Comparison of ENCODE assay signal across 15 cellular contexts in genomic region chr17:63989622-63990345, GRCh38. TPM values are rescaled to one million over a fixed set of nuclear protein-coding genes. Genes with fewer than 3 reads are reported as not detected.
A peak's percentile ranks its signal among the peaks of the same experiment; 100 is the strongest.
DNase-seq lines count a peak whose midpoint lies in the region; ATAC-seq and FAIRE-seq lines count a peak whose summit lies in the region.
"Had no signal": no experiment of that assay in that cellular context is flagged by ENCODE, and none has a peak within 500 bp of the region (broad histone marks: within the 10 kb centered on the region; RNA-seq: fewer than 3 reads in every experiment).

No MANE protein-coding gene starts in this region.

- H3K27me3 ChIP-seq in naive thymus-derived CD4-positive, alpha-beta T cell (ENCODE audit: control insufficient read depth in 2 of 2, insufficient read depth in 2 of 2, low read length in 2 of 2), result no peaks in the 10 kb centered on the region
- H3K27me3 ChIP-seq: ascending aorta had no signal

- H3K4me3 Mint-ChIP-seq in activated T-helper 1 cell treated with anti-CD3 and anti-CD28 coated beads, Interleukin-12 subunit alpha, Interleukin-12 subunit beta, Interleukin-2, Interleukin-4 antibody, amounts not matched to agents 30 ng/mL and 10 ng/mL and 1 ng/mL, durations not matched to agents 14 hours and 24 hours and 36 hours, result no peak overlapping the region
- peak overlapping the region in 7 of 10 donors; percentile 35 to 85 (median 56) for H3K4me3 Mint-ChIP-seq in naive thymus-derived CD4-positive, alpha-beta T cell

- ATAC-seq in Right ventricle myocardium superior (ENCODE audit: poor library complexity), result no peak
- no peak for ATAC-seq in Right ventricle myocardium inferior
- ATAC-seq in naive thymus-derived CD4-positive, alpha-beta T cell, result no peak
- ATAC-seq in GM18498 (IDR thresholded peaks at IDR 0.05; ENCODE audit: unreplicated experiment), result no peak

- H3K36me3 Mint-ChIP-seq in activated T-helper 1 cell treated with anti-CD3 and anti-CD28 coated beads, Interleukin-12 subunit alpha, Interleukin-12 subunit beta, Interleukin-2, Interleukin-4 antibody, amounts not matched to agents 30 ng/mL and 10 ng/mL and 1 ng/mL, durations not matched to agents 14 hours and 24 hours and 36 hours (ENCODE audit: low read depth), result no peaks in the 10 kb centered on the region
- peaks cover 0 to 2% (median 0%) of the 10 kb centered on the region in 5 donors for H3K36me3 Mint-ChIP-seq in naive thymus-derived CD4-positive, alpha-beta T cell

- H3K4me1 ChIP-seq in naive thymus-derived CD4-positive, alpha-beta T cell (ENCODE audit: control insufficient read depth in 2 of 2, insufficient read depth in 2 of 2, low read length in 2 of 2), result peaks cover 18 to 34% of the 10 kb centered on the region in 2 donors

- H3K36me3 ChIP-seq in naive thymus-derived CD4-positive, alpha-beta T cell (ENCODE audit: control insufficient read depth in 2 of 3, insufficient read depth in 3 of 3, low read length in 3 of 3), result no peaks in the 10 kb centered on the region
- H3K36me3 ChIP-seq: ascending aorta, tibial artery had no signal

- DNase-seq in Right ventricle myocardium superior (peak; percentile 37), Right ventricle myocardium inferior (ENCODE audit: missing footprints) (no peak), urothelium cell line (ENCODE audit: low spot score) (no peak), NCI-H1436 (lab: John Stamatoyannopoulos, UW) (no peak), NCI-H2196 treated with DMSO at 0.1 percent for 48 hours (lab: John Stamatoyannopoulos, UW; ENCODE audit: unreplicated experiment) (no peak)
- no peak for DNase-seq in activated T-helper 1 cell treated with anti-CD3 and anti-CD28 coated beads, Interleukin-12 subunit alpha, Interleukin-12 subunit beta, Interleukin-2, Interleukin-4 antibody, amounts not matched to agents 30 ng/mL and 10 ng/mL and 1 ng/mL, durations not matched to agents 14 hours and 24 hours and 36 hours (ENCODE audit: low spot score)
- DNase-seq in naive thymus-derived CD4-positive, alpha-beta T cell, result no peak
- DNase-seq: left cardiac atrium, NCI-H2081, tibial artery had no signal

- no peaks in the 10 kb centered on the region for H3K9me3 Mint-ChIP-seq in activated T-helper 1 cell treated with anti-CD3 and anti-CD28 coated beads, Interleukin-12 subunit alpha, Interleukin-12 subunit beta, Interleukin-2, Interleukin-4 antibody, amounts not matched to agents 30 ng/mL and 10 ng/mL and 1 ng/mL, durations not matched to agents 14 hours and 24 hours and 36 hours
- peaks cover 0 to 2% (median 0%) of the 10 kb centered on the region in 11 donors for H3K9me3 Mint-ChIP-seq in naive thymus-derived CD4-positive, alpha-beta T cell

- CTCF ChIA-PET in naive thymus-derived CD4-positive, alpha-beta T cell (lab: Charles Lee), result interaction anchor here (0.6 to 2.3 kb wide), 20 partner anchors 10 to 88 kb away, joined by 3 to 37 read pairs (median 5); partner anchors contain the start of genes CD79B, GH1 and ICAM2

- peaks cover 19% of the 10 kb centered on the region for H3K27me3 Mint-ChIP-seq in activated T-helper 1 cell treated with anti-CD3 and anti-CD28 coated beads, Interleukin-12 subunit alpha, Interleukin-12 subunit beta, Interleukin-2, Interleukin-4 antibody, amounts not matched to agents 30 ng/mL and 10 ng/mL and 1 ng/mL, durations not matched to agents 14 hours and 24 hours and 36 hours (ENCODE audit: insufficient read depth)
- H3K27me3 Mint-ChIP-seq in naive thymus-derived CD4-positive, alpha-beta T cell, result peaks cover 0 to 8% (median 0%) of the 10 kb centered on the region in 5 donors

- H3K9me3 ChIP-seq in naive thymus-derived CD4-positive, alpha-beta T cell (ENCODE audit: control insufficient read depth in 2 of 3, low read length in 3 of 3), result no peaks in the 10 kb centered on the region
- H3K9me3 ChIP-seq: ascending aorta, tibial artery had no signal

- H3K4me1 Mint-ChIP-seq in activated T-helper 1 cell treated with anti-CD3 and anti-CD28 coated beads, Interleukin-12 subunit alpha, Interleukin-12 subunit beta, Interleukin-2, Interleukin-4 antibody, amounts not matched to agents 30 ng/mL and 10 ng/mL and 1 ng/mL, durations not matched to agents 14 hours and 24 hours and 36 hours (ENCODE audit: low read depth), result peaks cover 52% of the 10 kb centered on the region
- peaks cover 27 to 58% (median 51%) of the 10 kb centered on the region in 7 donors for H3K4me1 Mint-ChIP-seq in naive thymus-derived CD4-positive, alpha-beta T cell

- POLR2A ChIA-PET in naive thymus-derived CD4-positive, alpha-beta T cell (lab: Charles Lee), result interaction anchor here (0.9 to 3.2 kb wide), 7 partner anchors 31 to 156 kb away, joined by 3 to 30 read pairs (median 4); partner anchors contain the start of gene ICAM2

- no peak overlapping the region for H3K4me3 ChIP-seq in naive thymus-derived CD4-positive, alpha-beta T cell (ENCODE audit: low read length)
- H3K4me3 ChIP-seq: ascending aorta, tibial artery had no signal

- peak overlapping the region; percentile 59 for H3K27ac Mint-ChIP-seq in activated T-helper 1 cell treated with anti-CD3 and anti-CD28 coated beads, Interleukin-12 subunit alpha, Interleukin-12 subunit beta, Interleukin-2, Interleukin-4 antibody, amounts not matched to agents 30 ng/mL and 10 ng/mL and 1 ng/mL, durations not matched to agents 14 hours and 24 hours and 36 hours
- peak overlapping the region in 3 of 9 donors; percentile 1 to 53 (median 34) for H3K27ac Mint-ChIP-seq in naive thymus-derived CD4-positive, alpha-beta T cell

- intact Hi-C loops in Right ventricle myocardium superior (cut with DNase I), result loop anchor here (5.0 kb wide), 2 partner anchors 62 to 72 kb away; partner anchors contain the start of gene GH1
- intact Hi-C loops in Right ventricle myocardium inferior (cut with DNase I), result loop anchor here (1.0 to 5.0 kb wide), 3 partner anchors 42 to 70 kb away; partner anchors contain the start of gene CD79B
- intact Hi-C loops in activated T-helper 1 cell treated with anti-CD3 and anti-CD28 coated beads, Interleukin-12 subunit alpha, Interleukin-12 subunit beta, Interleukin-2, Interleukin-4 antibody, amounts not matched to agents 30 ng/mL and 10 ng/mL and 1 ng/mL, durations not matched to agents 14 hours and 24 hours and 36 hours (cut with micrococcal nuclease), result loop anchor here (1.0 kb wide), 1 partner anchor 70 kb away; no protein-coding TSS in a partner anchor
- intact Hi-C loops in naive thymus-derived CD4-positive, alpha-beta T cell (cut with micrococcal nuclease), result loop anchor here (1.0 to 5.0 kb wide), 5 partner anchors 36 to 79 kb away; partner anchors contain the start of genes CD79B (in 2 of the 2) and CSHL1 (in 1 of the 2)

- peak; percentile 98 for FAIRE-seq in urothelium cell line (lab: Jason Lieb, UNC)
- FAIRE-seq: RCC 7860 had no signal

- no peak overlapping the region for H3K27ac ChIP-seq in naive thymus-derived CD4-positive, alpha-beta T cell (ENCODE audit: low read depth, low read length)
- H3K27ac ChIP-seq: ascending aorta, tibial artery had no signal

RNA-seq across cellular contexts. Expression of gene PRR29, which starts 8.4 kb away (rescaled TPM):
- total RNA-seq in Right ventricle myocardium superior (0.30 TPM), Right ventricle myocardium inferior (0.51 TPM)
- 0.44 and 0.91 TPM in 2 replicates for total RNA-seq in activated T-helper 1 cell treated with anti-CD3 and anti-CD28 coated beads, Interleukin-12 subunit alpha, Interleukin-12 subunit beta, Interleukin-2, Interleukin-4 antibody, amounts not matched to agents 30 ng/mL and 10 ng/mL and 1 ng/mL, durations not matched to agents 14 hours and 24 hours and 36 hours
- 1 to 10 TPM in 1 of 5 experiments, under 1 TPM in 2, not detected in 2; 0.29 to 2.8 (median 0.40) TPM for total RNA-seq in naive thymus-derived CD4-positive, alpha-beta T cell
- 1 to 10 TPM; 5.5 to 6.0 TPM for polyA plus RNA-seq in naive thymus-derived CD4-positive, alpha-beta T cell

RNA-seq across cellular contexts. Expression of gene SCN4A, which starts 17.1 kb away (rescaled TPM):
- total RNA-seq in Right ventricle myocardium superior (0.56 TPM), Right ventricle myocardium inferior (0.32 TPM)
- 0.13 and 0.22 TPM in 2 replicates for total RNA-seq in activated T-helper 1 cell treated with anti-CD3 and anti-CD28 coated beads, Interleukin-12 subunit alpha, Interleukin-12 subunit beta, Interleukin-2, Interleukin-4 antibody, amounts not matched to agents 30 ng/mL and 10 ng/mL and 1 ng/mL, durations not matched to agents 14 hours and 24 hours and 36 hours
- under 1 TPM in 4 of 5 experiments, not detected in 1; 0.03 to 0.15 (median 0.07) TPM for total RNA-seq in naive thymus-derived CD4-positive, alpha-beta T cell
- polyA plus RNA-seq in naive thymus-derived CD4-positive, alpha-beta T cell, result not detected
- total RNA-seq: HT1080 had no signal
- polyA plus RNA-seq: neural cell had no signal

RNA-seq across cellular contexts. Expression of gene ICAM2, which starts 30.6 kb away (rescaled TPM):
- 31.9 TPM for total RNA-seq in Right ventricle myocardium superior
- total RNA-seq in Right ventricle myocardium inferior, result 38.0 TPM
- 58.3 and 62.1 TPM in 2 replicates for total RNA-seq in activated T-helper 1 cell treated with anti-CD3 and anti-CD28 coated beads, Interleukin-12 subunit alpha, Interleukin-12 subunit beta, Interleukin-2, Interleukin-4 antibody, amounts not matched to agents 30 ng/mL and 10 ng/mL and 1 ng/mL, durations not matched to agents 14 hours and 24 hours and 36 hours
- 100 to 1,000 TPM in 2 of 5 experiments, 10 to 100 TPM in 3; 60.9 to 132 (median 92.3) TPM for total RNA-seq in naive thymus-derived CD4-positive, alpha-beta T cell
- 100 to 1,000 TPM; 400 to 414 TPM for polyA plus RNA-seq in naive thymus-derived CD4-positive, alpha-beta T cell
- polyA plus RNA-seq: neural cell had no signal

RNA-seq across cellular contexts. Expression of gene CD79B, which starts 57.7 kb away (rescaled TPM):
- total RNA-seq in Right ventricle myocardium superior (8.9 TPM), Right ventricle myocardium inferior (6.9 TPM)
- 28.9 and 31.8 TPM in 2 replicates for total RNA-seq in activated T-helper 1 cell treated with anti-CD3 and anti-CD28 coated beads, Interleukin-12 subunit alpha, Interleukin-12 subunit beta, Interleukin-2, Interleukin-4 antibody, amounts not matched to agents 30 ng/mL and 10 ng/mL and 1 ng/mL, durations not matched to agents 14 hours and 24 hours and 36 hours
- 10 to 100 TPM; 11.8 to 44.9 (median 15.1) TPM for total RNA-seq in naive thymus-derived CD4-positive, alpha-beta T cell
- 10 to 100 TPM; 34.5 to 42.2 TPM for polyA plus RNA-seq in naive thymus-derived CD4-positive, alpha-beta T cell
- total RNA-seq: ascending aorta had no signal
- polyA plus RNA-seq: neural cell had no signal
